ENCODE assay signal across 2 cellular contexts in genomic region chr15:24764375-24765171, GRCh38.
TF ChIP-seq lines count a peak whose summit lies in the region.

No MANE protein-coding gene starts in this region.

TF ChIP-seq in H1, 55 proteins besides CTCF, POLR2A, EP300 and RAD21:
- TF ChIP-seq CBX8 (IDR thresholded peaks at IDR 0.05; ENCODE audit: borderline replicate concordance, low read depth, low read length) = no peak
- TF ChIP-seq YY1 (IDR thresholded peaks at IDR 0.05; ENCODE audit: low read depth, low read length) = no peak
- TF ChIP-seq HDAC6 (IDR thresholded peaks at IDR 0.05; ENCODE audit: low read depth, low read length) = no peak
- no peak for TF ChIP-seq KDM1A (IDR thresholded peaks at IDR 0.05; ENCODE audit: borderline replicate concordance, low read length)
TF ChIP-seq in H1: peak in this region for 0.

TF ChIP-seq in WTC11, 78 proteins besides CTCF, POLR2A, EP300 and RAD21:
- TF ChIP-seq, protein P1, sequence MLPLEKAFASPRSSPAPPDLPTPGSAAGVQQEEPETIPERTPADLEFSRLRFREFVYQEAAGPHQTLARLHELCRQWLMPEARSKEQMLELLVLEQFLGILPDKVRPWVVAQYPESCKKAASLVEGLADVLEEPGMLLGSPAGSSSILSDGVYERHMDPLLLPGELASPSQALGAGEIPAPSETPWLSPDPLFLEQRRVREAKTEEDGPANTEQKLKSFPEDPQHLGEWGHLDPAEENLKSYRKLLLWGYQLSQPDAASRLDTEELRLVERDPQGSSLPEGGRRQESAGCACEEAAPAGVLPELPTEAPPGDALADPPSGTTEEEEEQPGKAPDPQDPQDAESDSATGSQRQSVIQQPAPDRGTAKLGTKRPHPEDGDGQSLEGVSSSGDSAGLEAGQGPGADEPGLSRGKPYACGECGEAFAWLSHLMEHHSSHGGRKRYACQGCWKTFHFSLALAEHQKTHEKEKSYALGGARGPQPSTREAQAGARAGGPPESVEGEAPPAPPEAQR (CRISPR knock-in tag; IDR thresholded peaks at IDR 0.05) = no peak
- TF ChIP-seq TEAD1 (CRISPR knock-in tag; IDR thresholded peaks at IDR 0.05) (no peak), SMAD4 (CRISPR knock-in tag; IDR thresholded peaks at IDR 0.05) (no peak), ZNF219 (CRISPR knock-in tag; IDR thresholded peaks at IDR 0.05; ENCODE audit: borderline replicate concordance) (no peak), TEAD4 (CRISPR knock-in tag; IDR thresholded peaks at IDR 0.05) (no peak), ZNF671 (CRISPR knock-in tag; IDR thresholded peaks at IDR 0.05) (no peak), ZNF532 (CRISPR knock-in tag; IDR thresholded peaks at IDR 0.05; ENCODE audit: borderline replicate concordance) (no peak), GTF2I (CRISPR knock-in tag; conservative IDR thresholded peaks at IDR 0.05) (no peak), ERG (CRISPR knock-in tag; IDR thresholded peaks at IDR 0.05) (no peak)
- TF ChIP-seq, protein P2, sequence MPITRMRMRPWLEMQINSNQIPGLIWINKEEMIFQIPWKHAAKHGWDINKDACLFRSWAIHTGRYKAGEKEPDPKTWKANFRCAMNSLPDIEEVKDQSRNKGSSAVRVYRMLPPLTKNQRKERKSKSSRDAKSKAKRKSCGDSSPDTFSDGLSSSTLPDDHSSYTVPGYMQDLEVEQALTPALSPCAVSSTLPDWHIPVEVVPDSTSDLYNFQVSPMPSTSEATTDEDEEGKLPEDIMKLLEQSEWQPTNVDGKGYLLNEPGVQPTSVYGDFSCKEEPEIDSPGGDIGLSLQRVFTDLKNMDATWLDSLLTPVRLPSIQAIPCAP (CRISPR knock-in tag; IDR thresholded peaks at IDR 0.05) = no peak
- TF ChIP-seq, protein P3, sequence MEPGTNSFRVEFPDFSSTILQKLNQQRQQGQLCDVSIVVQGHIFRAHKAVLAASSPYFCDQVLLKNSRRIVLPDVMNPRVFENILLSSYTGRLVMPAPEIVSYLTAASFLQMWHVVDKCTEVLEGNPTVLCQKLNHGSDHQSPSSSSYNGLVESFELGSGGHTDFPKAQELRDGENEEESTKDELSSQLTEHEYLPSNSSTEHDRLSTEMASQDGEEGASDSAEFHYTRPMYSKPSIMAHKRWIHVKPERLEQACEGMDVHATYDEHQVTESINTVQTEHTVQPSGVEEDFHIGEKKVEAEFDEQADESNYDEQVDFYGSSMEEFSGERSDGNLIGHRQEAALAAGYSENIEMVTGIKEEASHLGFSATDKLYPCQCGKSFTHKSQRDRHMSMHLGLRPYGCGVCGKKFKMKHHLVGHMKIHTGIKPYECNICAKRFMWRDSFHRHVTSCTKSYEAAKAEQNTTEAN (CRISPR knock-in tag; IDR thresholded peaks at IDR 0.05) = no peak
- TF ChIP-seq, protein P4, sequence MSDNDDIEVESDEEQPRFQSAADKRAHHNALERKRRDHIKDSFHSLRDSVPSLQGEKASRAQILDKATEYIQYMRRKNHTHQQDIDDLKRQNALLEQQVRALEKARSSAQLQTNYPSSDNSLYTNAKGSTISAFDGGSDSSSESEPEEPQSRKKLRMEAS (CRISPR knock-in tag; IDR thresholded peaks at IDR 0.05) = no peak
